In the genomic region with DNA sequence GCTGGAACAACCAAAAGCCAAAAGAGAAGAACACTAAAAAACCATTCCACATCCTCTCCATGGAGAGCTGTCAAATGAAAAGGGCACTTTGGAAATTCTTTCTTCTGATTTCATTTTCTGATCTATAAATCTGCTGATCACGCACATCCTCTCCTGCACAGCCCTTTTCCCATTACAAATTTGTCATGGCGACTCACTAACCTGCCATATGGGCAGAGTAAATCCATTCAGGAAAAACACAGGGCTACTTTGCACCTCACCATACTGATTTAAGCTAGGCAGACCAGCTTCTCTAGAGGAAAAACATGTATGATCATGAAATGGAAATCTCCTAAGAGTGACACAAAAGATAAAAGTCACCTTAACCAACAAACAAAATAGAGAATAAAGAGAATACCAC, we compare ENCODE assay signal across 21 cellular contexts. TPM values are rescaled to one million over a fixed set of nuclear protein-coding genes. Genes with fewer than 3 reads are reported as not detected.
DNase-seq lines count a peak whose midpoint lies in the region; ATAC-seq, FAIRE-seq and TF ChIP-seq lines count a peak whose summit lies in the region.
"Had no signal": no experiment of that assay in that cellular context is flagged by ENCODE, and none has a peak within 500 bp of the region (broad histone marks: within the 10 kb centered on the region; RNA-seq: fewer than 3 reads in every experiment).

No MANE protein-coding gene starts in this region.

- no peaks in the 10 kb centered on the region for H3K9me3 ChIP-seq in K562 (replicated peaks; ENCODE audit: control insufficient read depth, insufficient read depth, low read depth, low read length)
- H3K9me3 ChIP-seq: Peyer's patch had no signal

- no peaks in the 10 kb centered on the region for H4K20me1 ChIP-seq in K562 (replicated peaks; ENCODE audit: control insufficient read depth, insufficient read depth, low read length)

- CTCF ChIA-PET in K562 (lab: Yijun Ruan, JAX; ENCODE audit: low intra/inter-chr PET ratio): interaction anchor here (0.6 kb wide), 1 partner anchor 10 kb away, joined by 3 read pairs; no protein-coding TSS in a partner anchor

- no peak for FAIRE-seq in K562 (lab: Jason Lieb, UNC)
- FAIRE-seq: GM12891, GM18507 had no signal

- H2AFZ ChIP-seq in K562 (ENCODE audit: low read depth, low read length): no peak overlapping the region

- TF ChIP-seq CTCF in K562 (IDR thresholded peaks at IDR 0.05 in 2 of 3, conservative IDR thresholded peaks at IDR 0.05 in 1 of 3; ENCODE audit: insufficient read depth in 2 of 3, low read depth in 1 of 3, low read length in 3 of 3) (no peak), foreskin keratinocyte (conservative IDR thresholded peaks at IDR 0.05) (no peak), GM10266 (IDR thresholded peaks at IDR 0.05; ENCODE audit: control insufficient read depth, insufficient read depth, low read depth, missing control alignments) (no peak)

- H3K4me2 ChIP-seq in K562 (ENCODE audit: insufficient read depth, low read length): no peak overlapping the region
- H3K4me2 ChIP-seq: KMS-11 had no signal

- POLR2A ChIA-PET in K562 (lab: Yijun Ruan, JAX): interaction anchor here (1.0 to 1.1 kb wide), 3 partner anchors 42 to 154 kb away, joined by 3 read pairs; no protein-coding TSS in a partner anchor

- 63% methylated on average over 2 of the region's 2 CpGs for WGBS in K562 (ENCODE audit: insufficient coverage, low coverage, missing lambda C conversion rate)

- DNase-seq in ELR (ENCODE audit: low read depth) (peak; percentile 65), HCEC 1CT (peak; percentile 39), K562 (ENCODE audit: extremely low read depth in 1 of 4, low spot score in 3 of 4) (no peak), foreskin keratinocyte (peak in 1 of 2 donors; percentile 23), NCI-H510A treated with DMSO at 0.1 percent for 48 hours (lab: John Stamatoyannopoulos, UW) (no peak), amniotic stem cell (lab: John Stamatoyannopoulos, UW) (no peak), GM10266 (ENCODE audit: extremely low spot score) (no peak)
- DNase-seq: DMS153, GOT3, MV-4-11, NCI-H187, NCI-H226, NCI-H524 treated with DMSO at 0.1 percent for 48 hours, Peyer's patch had no signal

- H3K27me3 ChIP-seq in K562 (ENCODE audit: control insufficient read depth in 2 of 2, insufficient read depth in 2 of 2, low read length in 2 of 2): no peaks in the 10 kb centered on the region
- H3K27me3 ChIP-seq in foreskin keratinocyte: no peaks in the 10 kb centered on the region
- H3K27me3 ChIP-seq: Peyer's patch had no signal

- H3K4me1 ChIP-seq in K562 (replicated peaks in 1 of 2; ENCODE audit: control insufficient read depth in 2 of 2, insufficient read depth in 2 of 2, low read length in 2 of 2): peaks cover 0 to 8% of the 10 kb centered on the region in 2 experiments; a peak in 3 of 5 replicates
- no peaks in the 10 kb centered on the region for H3K4me1 ChIP-seq in foreskin keratinocyte
- H3K4me1 ChIP-seq: Peyer's patch had no signal

- in situ Hi-C loops in K562 (cut with MboI): no loop called here

- H3K9ac ChIP-seq in K562 (ENCODE audit: insufficient read depth in 1 of 2, low read depth in 2 of 2, low read length in 2 of 2): no peak overlapping the region
- H3K9ac ChIP-seq: KMS-11 had no signal

- ATAC-seq in K562 (no peak), foreskin keratinocyte (peak; percentile 64)
- ATAC-seq: Right ventricle myocardium inferior had no signal

- no peak overlapping the region for H3K27ac ChIP-seq in K562 (ENCODE audit: extremely low read depth, low read depth, low read length)
- no peak overlapping the region for H3K27ac ChIP-seq in foreskin keratinocyte
- H3K27ac ChIP-seq: KMS-11, Peyer's patch had no signal

- H3K36me3 ChIP-seq in K562 (ENCODE audit: control insufficient read depth, insufficient read depth, low read length): no peaks in the 10 kb centered on the region
- H3K36me3 ChIP-seq: Peyer's patch had no signal

- TF ChIP-seq RAD21 in K562 (CRISPR knock-in tag; conservative IDR thresholded peaks at IDR 0.05 in 1 of 2, IDR thresholded peaks at IDR 0.05 in 1 of 2): no peak

- H3K79me2 ChIP-seq in K562 (ENCODE audit: control insufficient read depth, insufficient read depth, low read length): no peaks in the 10 kb centered on the region; the same call in 2 of the 3 replicates

- intact Hi-C loops in K562 (cut with micrococcal nuclease): no loop called here

- no peak overlapping the region for H3K4me3 ChIP-seq in K562
- H3K4me3 ChIP-seq: Peyer's patch had no signal

- no peak for TF ChIP-seq POLR2A in K562 (conservative IDR thresholded peaks at IDR 0.05)

- no TSS peak for BruUV-seq in K562 (replicated peaks; lab: Mats Ljungman, UMichigan)

- H3K9me1 ChIP-seq in K562 (ENCODE audit: control insufficient read depth, insufficient read depth, low read length): no peaks in the 10 kb centered on the region

- TF ChIP-seq EP300 in K562 (IDR thresholded peaks at IDR 0.05; ENCODE audit: low read length): no peak

TF ChIP-seq in K562, 482 proteins besides CTCF, POLR2A, EP300 and RAD21:
- TF ChIP-seq ZNF316 (IDR thresholded peaks at IDR 0.05): peak; percentile 72
- 0 out of 2 replicates have a peak, but pooled peaks have one; percentile 4 for TF ChIP-seq MAFF (IDR thresholded peaks at IDR 0.05; ENCODE audit: low read length)
- TF ChIP-seq FOXA1 (IDR thresholded peaks at IDR 0.05; ENCODE audit: borderline replicate concordance): no peak

RNA-seq across cellular contexts. Expression of gene TOMM6, which starts 26.0 kb away (rescaled TPM):
- 49.6 and 52.2 TPM in 2 replicates for total RNA-seq in K562 (2011; cell fraction: chromatin; rRNA removed; ENCODE audit: low replicate concordance)
- total RNA-seq in K562 (2011; cell fraction: nucleolus; rRNA removed): 78.5 and 85.9 TPM in 2 replicates
- 108 and 156 TPM in 2 replicates for total RNA-seq in K562 (2011; cell fraction: nucleoplasm; rRNA removed)
- total RNA-seq in K562 (2014; rRNA removed) (377 and 380 TPM in 2 replicates), K562 (2014; rRNA removed; fragmentation: Illumina TruSeq; extraction: Trizol) (754 and 831 TPM in 2 replicates), K562 (2015; rRNA removed; fragmentation: Illumina TruSeq; extraction: Trizol) (736 and 780 TPM in 2 replicates), K562 (2021) (677 and 726 TPM in 2 replicates), foreskin keratinocyte (223 and 285 TPM in 2 replicates)
- polyA plus RNA-seq in K562 (2011; rRNA removed) (955 and 1,065 TPM in 2 replicates), K562 (2014; fragmentation: Illumina TruSeq; extraction: Trizol) (1,747 and 2,097 TPM in 2 replicates), K562 (2014; fragmentation: Nextera tagmentation; extraction: Ambion mirVana) (1,000 to 10,000 TPM; 1,746 to 1,760 TPM), K562 (2014; rRNA removed) (1,029 and 1,276 TPM in 2 replicates), foreskin keratinocyte (453 and 519 TPM in 2 replicates)
- polyA plus RNA-seq in K562 (2011; cell fraction: cytosol; rRNA removed): 1,189 and 1,772 TPM in 2 replicates
- 229 and 402 TPM in 2 replicates for polyA plus RNA-seq in K562 (2011; cell fraction: nucleus; rRNA removed)
- polyA plus RNA-seq in K562 (2012): 464 and 1,133 TPM in 2 replicates
- 270 and 271 TPM in 2 replicates for polyA minus RNA-seq in K562 (2011; rRNA and poly(A)+ RNA removed)
- 123 and 140 TPM in 2 replicates for polyA minus RNA-seq in K562 (2011; cell fraction: cytosol; rRNA and poly(A)+ RNA removed)
- polyA minus RNA-seq in K562 (2011; cell fraction: nucleus; rRNA and poly(A)+ RNA removed): 28.3 and 62.3 TPM in 2 replicates

RNA-seq across cellular contexts. Expression of gene PRICKLE4, which starts 32.9 kb away (rescaled TPM):
- total RNA-seq in K562 (2011; cell fraction: chromatin; rRNA removed; ENCODE audit: low replicate concordance): 6.0 and 13.5 TPM in 2 replicates
- 5.4 and 6.8 TPM in 2 replicates for total RNA-seq in K562 (2011; cell fraction: nucleolus; rRNA removed)
- total RNA-seq in K562 (2011; cell fraction: nucleoplasm; rRNA removed): 4.6 and 6.0 TPM in 2 replicates
- total RNA-seq in K562 (2014; rRNA removed) (1.3 TPM in 1 of 2 replicates, not detected in the other), K562 (2014; rRNA removed; fragmentation: Illumina TruSeq; extraction: Trizol) (not detected in 2 replicates), K562 (2015; rRNA removed; fragmentation: Illumina TruSeq; extraction: Trizol) (not detected in 2 replicates), K562 (2021) (0.20 and 0.87 TPM in 2 replicates), foreskin keratinocyte (0.42 and 0.61 TPM in 2 replicates)
- polyA plus RNA-seq in K562 (2011; rRNA removed) (0.32 and 0.54 TPM in 2 replicates), K562 (2014; fragmentation: Illumina TruSeq; extraction: Trizol) (not detected in 2 replicates), K562 (2014; fragmentation: Nextera tagmentation; extraction: Ambion mirVana) (not detected), K562 (2014; rRNA removed) (0.27 and 1.7 TPM in 2 replicates), foreskin keratinocyte (0.18 and 0.55 TPM in 2 replicates)
- polyA plus RNA-seq in K562 (2011; cell fraction: cytosol; rRNA removed): 0.07 and 0.19 TPM in 2 replicates
- 12.6 and 13.9 TPM in 2 replicates for polyA plus RNA-seq in K562 (2011; cell fraction: nucleus; rRNA removed)
- 1.9 and 2.0 TPM in 2 replicates for polyA plus RNA-seq in K562 (2012)
- polyA minus RNA-seq in K562 (2011; rRNA and poly(A)+ RNA removed): 0.56 TPM in 1 of 2 replicates, not detected in the other
- not detected in 2 replicates for polyA minus RNA-seq in K562 (2011; cell fraction: cytosol; rRNA and poly(A)+ RNA removed)
- polyA minus RNA-seq in K562 (2011; cell fraction: nucleus; rRNA and poly(A)+ RNA removed): 3.9 and 7.4 TPM in 2 replicates
- total RNA-seq: Daoy, SK-MEL-5 had no signal
- polyA plus RNA-seq: CD14-positive monocyte had no signal

RNA-seq across cellular contexts. Expression of gene FRS3, which starts 33.8 kb away (rescaled TPM):
- 3.2 and 6.0 TPM in 2 replicates for total RNA-seq in K562 (2011; cell fraction: chromatin; rRNA removed; ENCODE audit: low replicate concordance)
- 4.7 and 5.5 TPM in 2 replicates for total RNA-seq in K562 (2011; cell fraction: nucleolus; rRNA removed)
- total RNA-seq in K562 (2011; cell fraction: nucleoplasm; rRNA removed): 3.2 and 3.7 TPM in 2 replicates
- 1.7 and 3.1 TPM in 2 replicates for total RNA-seq in K562 (2014; rRNA removed)
- 0.45 and 1.0 TPM in 2 replicates for total RNA-seq in K562 (2014; rRNA removed; fragmentation: Illumina TruSeq; extraction: Trizol)
- 1.1 and 1.8 TPM in 2 replicates for total RNA-seq in K562 (2015; rRNA removed; fragmentation: Illumina TruSeq; extraction: Trizol)
- total RNA-seq in K562 (2021): 3.1 and 3.3 TPM in 2 replicates
- polyA plus RNA-seq in K562 (2011; rRNA removed): 3.0 and 4.2 TPM in 2 replicates
- polyA plus RNA-seq in K562 (2011; cell fraction: cytosol; rRNA removed): 4.3 and 6.5 TPM in 2 replicates
- polyA plus RNA-seq in K562 (2011; cell fraction: nucleus; rRNA removed): 8.1 and 10.8 TPM in 2 replicates
- 1.5 and 4.5 TPM in 2 replicates for polyA plus RNA-seq in K562 (2012)
- polyA plus RNA-seq in K562 (2014; fragmentation: Illumina TruSeq; extraction: Trizol): 1.6 and 3.0 TPM in 2 replicates
- under 1 TPM; 0.03 to 0.06 TPM for polyA plus RNA-seq in K562 (2014; fragmentation: Nextera tagmentation; extraction: Ambion mirVana)
- polyA plus RNA-seq in K562 (2014; rRNA removed): 3.4 and 3.7 TPM in 2 replicates
- polyA minus RNA-seq in K562 (2011; rRNA and poly(A)+ RNA removed): 0.84 and 0.95 TPM in 2 replicates
- polyA minus RNA-seq in K562 (2011; cell fraction: cytosol; rRNA and poly(A)+ RNA removed): 0.82 and 1.0 TPM in 2 replicates
- polyA minus RNA-seq in K562 (2011; cell fraction: nucleus; rRNA and poly(A)+ RNA removed): 1.6 and 1.8 TPM in 2 replicates
- 2.2 and 2.6 TPM in 2 replicates for total RNA-seq in foreskin keratinocyte
- polyA plus RNA-seq in foreskin keratinocyte: 2.7 and 2.8 TPM in 2 replicates

Comparison
In these comparisons a context has a peak if more than half of its experiments do, and no peak if none do; other contexts are left out.
1. DNase-seq: peak in ELR (single experiment) and HCEC 1CT (single experiment); none in K562 (0 of 4), NCI-H510A treated with DMSO at 0.1 percent for 48 hours (single experiment), amniotic stem cell (single experiment) and GM10266 (single experiment).